Comparison of ENCODE assay signal across 1 cellular context in genomic region chrX:66914082-66914481, GRCh38.
TF ChIP-seq lines count a peak whose summit lies in the region.

No MANE protein-coding gene starts in this region.

TF ChIP-seq in HEK293, 187 proteins besides CTCF, POLR2A, EP300 and RAD21 (continued from another document):
- TF ChIP-seq ZSCAN5A (tag by site-specific recombination; IDR thresholded peaks at IDR 0.05): no peak
- TF ChIP-seq, protein P1, sequence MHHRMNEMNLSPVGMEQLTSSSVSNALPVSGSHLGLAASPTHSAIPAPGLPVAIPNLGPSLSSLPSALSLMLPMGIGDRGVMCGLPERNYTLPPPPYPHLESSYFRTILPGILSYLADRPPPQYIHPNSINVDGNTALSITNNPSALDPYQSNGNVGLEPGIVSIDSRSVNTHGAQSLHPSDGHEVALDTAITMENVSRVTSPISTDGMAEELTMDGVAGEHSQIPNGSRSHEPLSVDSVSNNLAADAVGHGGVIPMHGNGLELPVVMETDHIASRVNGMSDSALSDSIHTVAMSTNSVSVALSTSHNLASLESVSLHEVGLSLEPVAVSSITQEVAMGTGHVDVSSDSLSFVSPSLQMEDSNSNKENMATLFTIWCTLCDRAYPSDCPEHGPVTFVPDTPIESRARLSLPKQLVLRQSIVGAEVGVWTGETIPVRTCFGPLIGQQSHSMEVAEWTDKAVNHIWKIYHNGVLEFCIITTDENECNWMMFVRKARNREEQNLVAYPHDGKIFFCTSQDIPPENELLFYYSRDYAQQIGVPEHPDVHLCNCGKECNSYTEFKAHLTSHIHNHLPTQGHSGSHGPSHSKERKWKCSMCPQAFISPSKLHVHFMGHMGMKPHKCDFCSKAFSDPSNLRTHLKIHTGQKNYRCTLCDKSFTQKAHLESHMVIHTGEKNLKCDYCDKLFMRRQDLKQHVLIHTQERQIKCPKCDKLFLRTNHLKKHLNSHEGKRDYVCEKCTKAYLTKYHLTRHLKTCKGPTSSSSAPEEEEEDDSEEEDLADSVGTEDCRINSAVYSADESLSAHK (tag by site-specific recombination; IDR thresholded peaks at IDR 0.05): peak; percentile 34; the same call in 1 of the 2 replicates
- peak; percentile 56; the same call in 1 of the 2 replicates for TF ChIP-seq OSR2 (tag by site-specific recombination; IDR thresholded peaks at IDR 0.05)
- no peak for TF ChIP-seq SCRT1 (tag by site-specific recombination; IDR thresholded peaks at IDR 0.05; ENCODE audit: borderline replicate concordance)
- TF ChIP-seq, protein P2, sequence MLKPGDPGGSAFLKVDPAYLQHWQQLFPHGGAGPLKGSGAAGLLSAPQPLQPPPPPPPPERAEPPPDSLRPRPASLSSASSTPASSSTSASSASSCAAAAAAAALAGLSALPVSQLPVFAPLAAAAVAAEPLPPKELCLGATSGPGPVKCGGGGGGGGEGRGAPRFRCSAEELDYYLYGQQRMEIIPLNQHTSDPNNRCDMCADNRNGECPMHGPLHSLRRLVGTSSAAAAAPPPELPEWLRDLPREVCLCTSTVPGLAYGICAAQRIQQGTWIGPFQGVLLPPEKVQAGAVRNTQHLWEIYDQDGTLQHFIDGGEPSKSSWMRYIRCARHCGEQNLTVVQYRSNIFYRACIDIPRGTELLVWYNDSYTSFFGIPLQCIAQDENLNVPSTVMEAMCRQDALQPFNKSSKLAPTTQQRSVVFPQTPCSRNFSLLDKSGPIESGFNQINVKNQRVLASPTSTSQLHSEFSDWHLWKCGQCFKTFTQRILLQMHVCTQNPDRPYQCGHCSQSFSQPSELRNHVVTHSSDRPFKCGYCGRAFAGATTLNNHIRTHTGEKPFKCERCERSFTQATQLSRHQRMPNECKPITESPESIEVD (tag by site-specific recombination; IDR thresholded peaks at IDR 0.05): peak; percentile 60; the same call in 1 of the 2 replicates
- no peak for TF ChIP-seq ZNF776 (tag by site-specific recombination; IDR thresholded peaks at IDR 0.05; ENCODE audit: borderline replicate concordance)
- TF ChIP-seq ZNF629 (tag by site-specific recombination; IDR thresholded peaks at IDR 0.05): 0 out of 2 replicates have a peak, but pooled peaks have one; percentile 27
- TF ChIP-seq ZNF561 (tag by site-specific recombination; IDR thresholded peaks at IDR 0.05; ENCODE audit: borderline replicate concordance): 0 out of 2 replicates have a peak, but pooled peaks have one; percentile 26
TF ChIP-seq in HEK293: peak in this region for 8.
